Comparison of ENCODE assay signal across 1 cellular context in the genomic region with DNA sequence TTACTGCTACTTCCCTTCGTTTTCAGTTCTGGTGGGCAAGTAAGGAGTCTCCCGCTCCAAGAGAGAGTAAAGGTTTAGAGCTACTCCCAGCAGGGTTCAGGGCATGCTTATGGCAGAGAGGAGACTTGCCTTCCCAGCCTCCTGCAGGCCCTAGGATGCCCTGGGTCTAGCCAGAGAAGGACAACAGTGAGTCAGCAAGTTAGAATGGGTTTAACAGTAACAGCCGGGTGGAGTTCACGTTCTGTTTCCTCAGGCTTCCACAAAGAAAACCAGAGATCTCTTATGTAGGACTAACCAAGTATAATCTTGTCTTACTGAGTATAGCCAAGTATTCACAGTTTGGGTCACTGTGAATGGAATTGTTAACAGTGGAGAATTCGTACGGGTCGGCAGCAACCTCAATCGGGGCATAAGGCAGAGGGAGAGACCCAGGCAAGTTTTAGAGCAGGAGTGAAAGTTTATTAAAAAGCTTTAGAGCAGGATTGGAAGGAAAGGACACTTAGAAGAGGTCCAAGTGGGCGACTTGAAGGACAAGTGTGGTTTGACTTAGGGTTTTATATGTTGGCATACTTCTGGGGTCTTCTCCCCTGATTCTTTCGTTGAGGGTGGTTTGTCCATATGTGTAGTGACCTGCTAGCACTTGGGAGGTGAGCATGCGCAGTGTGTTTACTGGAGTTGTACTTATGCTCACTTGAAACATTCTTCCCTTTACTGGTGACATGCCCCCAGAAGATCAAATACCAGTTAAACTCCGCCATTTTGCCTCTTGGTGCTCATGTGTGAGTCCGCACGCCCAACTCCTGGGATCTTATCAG.
TF ChIP-seq lines count a peak whose summit lies in the region.

No MANE protein-coding gene starts in this region.

TF ChIP-seq in K562, 482 proteins besides CTCF, POLR2A, EP300 and RAD21 (continued from another document and continues in another):
- TF ChIP-seq, protein P1, sequence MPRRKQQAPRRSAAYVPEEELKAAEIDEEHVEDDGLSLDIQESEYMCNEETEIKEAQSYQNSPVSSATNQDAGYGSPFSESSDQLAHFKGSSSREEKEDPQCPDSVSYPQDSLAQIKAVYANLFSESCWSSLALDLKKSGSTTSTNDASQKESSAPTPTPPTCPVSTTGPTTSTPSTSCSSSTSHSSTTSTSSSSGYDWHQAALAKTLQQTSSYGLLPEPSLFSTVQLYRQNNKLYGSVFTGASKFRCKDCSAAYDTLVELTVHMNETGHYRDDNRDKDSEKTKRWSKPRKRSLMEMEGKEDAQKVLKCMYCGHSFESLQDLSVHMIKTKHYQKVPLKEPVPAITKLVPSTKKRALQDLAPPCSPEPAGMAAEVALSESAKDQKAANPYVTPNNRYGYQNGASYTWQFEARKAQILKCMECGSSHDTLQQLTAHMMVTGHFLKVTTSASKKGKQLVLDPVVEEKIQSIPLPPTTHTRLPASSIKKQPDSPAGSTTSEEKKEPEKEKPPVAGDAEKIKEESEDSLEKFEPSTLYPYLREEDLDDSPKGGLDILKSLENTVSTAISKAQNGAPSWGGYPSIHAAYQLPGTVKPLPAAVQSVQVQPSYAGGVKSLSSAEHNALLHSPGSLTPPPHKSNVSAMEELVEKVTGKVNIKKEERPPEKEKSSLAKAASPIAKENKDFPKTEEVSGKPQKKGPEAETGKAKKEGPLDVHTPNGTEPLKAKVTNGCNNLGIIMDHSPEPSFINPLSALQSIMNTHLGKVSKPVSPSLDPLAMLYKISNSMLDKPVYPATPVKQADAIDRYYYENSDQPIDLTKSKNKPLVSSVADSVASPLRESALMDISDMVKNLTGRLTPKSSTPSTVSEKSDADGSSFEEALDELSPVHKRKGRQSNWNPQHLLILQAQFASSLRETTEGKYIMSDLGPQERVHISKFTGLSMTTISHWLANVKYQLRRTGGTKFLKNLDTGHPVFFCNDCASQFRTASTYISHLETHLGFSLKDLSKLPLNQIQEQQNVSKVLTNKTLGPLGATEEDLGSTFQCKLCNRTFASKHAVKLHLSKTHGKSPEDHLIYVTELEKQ (CRISPR knock-in tag; IDR thresholded peaks at IDR 0.05): no peak
- no peak for TF ChIP-seq ZNF79 (CRISPR knock-in tag; IDR thresholded peaks at IDR 0.05; ENCODE audit: low read depth)
- no peak for TF ChIP-seq RBM14 (IDR thresholded peaks at IDR 0.05; ENCODE audit: borderline replicate concordance, insufficient read depth, low read depth, low read length)
- TF ChIP-seq CBX8 (IDR thresholded peaks at IDR 0.05; ENCODE audit: borderline replicate concordance, extremely low read depth, low read depth, low read length, poor library complexity, severe bottlenecking): no peak
- TF ChIP-seq, protein P2, sequence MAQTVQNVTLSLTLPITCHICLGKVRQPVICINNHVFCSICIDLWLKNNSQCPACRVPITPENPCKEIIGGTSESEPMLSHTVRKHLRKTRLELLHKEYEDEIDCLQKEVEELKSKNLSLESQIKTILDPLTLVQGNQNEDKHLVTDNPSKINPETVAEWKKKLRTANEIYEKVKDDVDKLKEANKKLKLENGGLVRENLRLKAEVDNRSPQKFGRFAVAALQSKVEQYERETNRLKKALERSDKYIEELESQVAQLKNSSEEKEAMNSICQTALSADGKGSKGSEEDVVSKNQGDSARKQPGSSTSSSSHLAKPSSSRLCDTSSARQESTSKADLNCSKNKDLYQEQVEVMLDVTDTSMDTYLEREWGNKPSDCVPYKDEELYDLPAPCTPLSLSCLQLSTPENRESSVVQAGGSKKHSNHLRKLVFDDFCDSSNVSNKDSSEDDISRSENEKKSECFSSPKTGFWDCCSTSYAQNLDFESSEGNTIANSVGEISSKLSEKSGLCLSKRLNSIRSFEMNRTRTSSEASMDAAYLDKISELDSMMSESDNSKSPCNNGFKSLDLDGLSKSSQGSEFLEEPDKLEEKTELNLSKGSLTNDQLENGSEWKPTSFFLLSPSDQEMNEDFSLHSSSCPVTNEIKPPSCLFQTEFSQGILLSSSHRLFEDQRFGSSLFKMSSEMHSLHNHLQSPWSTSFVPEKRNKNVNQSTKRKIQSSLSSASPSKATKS (CRISPR knock-in tag; IDR thresholded peaks at IDR 0.05): no peak
- no peak for TF ChIP-seq NEUROD1 (IDR thresholded peaks at IDR 0.05; ENCODE audit: borderline replicate concordance, low read depth, low read length, partially characterized antibody)
- no peak for TF ChIP-seq FOS (IDR thresholded peaks at IDR 0.05; ENCODE audit: extremely low read depth, insufficient read length)
- TF ChIP-seq, protein P3, sequence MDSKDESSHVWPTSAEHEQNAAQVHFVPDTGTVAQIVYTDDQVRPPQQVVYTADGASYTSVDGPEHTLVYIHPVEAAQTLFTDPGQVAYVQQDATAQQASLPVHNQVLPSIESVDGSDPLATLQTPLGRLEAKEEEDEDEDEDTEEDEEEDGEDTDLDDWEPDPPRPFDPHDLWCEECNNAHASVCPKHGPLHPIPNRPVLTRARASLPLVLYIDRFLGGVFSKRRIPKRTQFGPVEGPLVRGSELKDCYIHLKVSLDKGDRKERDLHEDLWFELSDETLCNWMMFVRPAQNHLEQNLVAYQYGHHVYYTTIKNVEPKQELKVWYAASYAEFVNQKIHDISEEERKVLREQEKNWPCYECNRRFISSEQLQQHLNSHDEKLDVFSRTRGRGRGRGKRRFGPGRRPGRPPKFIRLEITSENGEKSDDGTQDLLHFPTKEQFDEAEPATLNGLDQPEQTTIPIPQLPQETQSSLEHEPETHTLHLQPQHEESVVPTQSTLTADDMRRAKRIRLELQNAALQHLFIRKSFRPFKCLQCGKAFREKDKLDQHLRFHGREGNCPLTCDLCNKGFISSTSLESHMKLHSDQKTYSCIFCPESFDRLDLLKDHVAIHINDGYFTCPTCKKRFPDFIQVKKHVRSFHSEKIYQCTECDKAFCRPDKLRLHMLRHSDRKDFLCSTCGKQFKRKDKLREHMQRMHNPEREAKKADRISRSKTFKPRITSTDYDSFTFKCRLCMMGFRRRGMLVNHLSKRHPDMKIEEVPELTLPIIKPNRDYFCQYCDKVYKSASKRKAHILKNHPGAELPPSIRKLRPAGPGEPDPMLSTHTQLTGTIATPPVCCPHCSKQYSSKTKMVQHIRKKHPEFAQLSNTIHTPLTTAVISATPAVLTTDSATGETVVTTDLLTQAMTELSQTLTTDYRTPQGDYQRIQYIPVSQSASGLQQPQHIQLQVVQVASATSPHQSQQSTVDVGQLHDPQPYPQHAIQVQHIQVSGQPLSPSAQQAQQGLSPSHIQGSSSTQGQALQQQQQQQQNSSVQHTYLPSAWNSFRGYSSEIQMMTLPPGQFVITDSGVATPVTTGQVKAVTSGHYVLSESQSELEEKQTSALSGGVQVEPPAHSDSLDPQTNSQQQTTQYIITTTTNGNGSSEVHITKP (IDR thresholded peaks at IDR 0.05; ENCODE audit: partially characterized antibody): peak; percentile 94
- no peak for TF ChIP-seq ZNF551 (CRISPR knock-in tag; IDR thresholded peaks at IDR 0.05)
- TF ChIP-seq ESRRB (CRISPR knock-in tag; IDR thresholded peaks at IDR 0.05; ENCODE audit: borderline replicate concordance): no peak
- TF ChIP-seq RFX1 (IDR thresholded peaks at IDR 0.05): no peak
- TF ChIP-seq FOSL1 (tag; conservative IDR thresholded peaks at IDR 0.05): peak; percentile 66
- 0 out of 2 replicates have a peak, but pooled peaks have one; percentile 13 for TF ChIP-seq SUPT5H (IDR thresholded peaks at IDR 0.05)
- TF ChIP-seq, protein P4, sequence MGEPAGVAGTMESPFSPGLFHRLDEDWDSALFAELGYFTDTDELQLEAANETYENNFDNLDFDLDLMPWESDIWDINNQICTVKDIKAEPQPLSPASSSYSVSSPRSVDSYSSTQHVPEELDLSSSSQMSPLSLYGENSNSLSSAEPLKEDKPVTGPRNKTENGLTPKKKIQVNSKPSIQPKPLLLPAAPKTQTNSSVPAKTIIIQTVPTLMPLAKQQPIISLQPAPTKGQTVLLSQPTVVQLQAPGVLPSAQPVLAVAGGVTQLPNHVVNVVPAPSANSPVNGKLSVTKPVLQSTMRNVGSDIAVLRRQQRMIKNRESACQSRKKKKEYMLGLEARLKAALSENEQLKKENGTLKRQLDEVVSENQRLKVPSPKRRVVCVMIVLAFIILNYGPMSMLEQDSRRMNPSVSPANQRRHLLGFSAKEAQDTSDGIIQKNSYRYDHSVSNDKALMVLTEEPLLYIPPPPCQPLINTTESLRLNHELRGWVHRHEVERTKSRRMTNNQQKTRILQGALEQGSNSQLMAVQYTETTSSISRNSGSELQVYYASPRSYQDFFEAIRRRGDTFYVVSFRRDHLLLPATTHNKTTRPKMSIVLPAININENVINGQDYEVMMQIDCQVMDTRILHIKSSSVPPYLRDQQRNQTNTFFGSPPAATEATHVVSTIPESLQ (CRISPR knock-in tag; IDR thresholded peaks at IDR 0.05): no peak
- no peak for TF ChIP-seq SMAD2 (IDR thresholded peaks at IDR 0.05; ENCODE audit: low read depth, low read length)
- TF ChIP-seq, protein P5, sequence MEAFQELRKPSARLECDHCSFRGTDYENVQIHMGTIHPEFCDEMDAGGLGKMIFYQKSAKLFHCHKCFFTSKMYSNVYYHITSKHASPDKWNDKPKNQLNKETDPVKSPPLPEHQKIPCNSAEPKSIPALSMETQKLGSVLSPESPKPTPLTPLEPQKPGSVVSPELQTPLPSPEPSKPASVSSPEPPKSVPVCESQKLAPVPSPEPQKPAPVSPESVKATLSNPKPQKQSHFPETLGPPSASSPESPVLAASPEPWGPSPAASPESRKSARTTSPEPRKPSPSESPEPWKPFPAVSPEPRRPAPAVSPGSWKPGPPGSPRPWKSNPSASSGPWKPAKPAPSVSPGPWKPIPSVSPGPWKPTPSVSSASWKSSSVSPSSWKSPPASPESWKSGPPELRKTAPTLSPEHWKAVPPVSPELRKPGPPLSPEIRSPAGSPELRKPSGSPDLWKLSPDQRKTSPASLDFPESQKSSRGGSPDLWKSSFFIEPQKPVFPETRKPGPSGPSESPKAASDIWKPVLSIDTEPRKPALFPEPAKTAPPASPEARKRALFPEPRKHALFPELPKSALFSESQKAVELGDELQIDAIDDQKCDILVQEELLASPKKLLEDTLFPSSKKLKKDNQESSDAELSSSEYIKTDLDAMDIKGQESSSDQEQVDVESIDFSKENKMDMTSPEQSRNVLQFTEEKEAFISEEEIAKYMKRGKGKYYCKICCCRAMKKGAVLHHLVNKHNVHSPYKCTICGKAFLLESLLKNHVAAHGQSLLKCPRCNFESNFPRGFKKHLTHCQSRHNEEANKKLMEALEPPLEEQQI (IDR thresholded peaks at IDR 0.05): no peak
- TF ChIP-seq, protein P6, sequence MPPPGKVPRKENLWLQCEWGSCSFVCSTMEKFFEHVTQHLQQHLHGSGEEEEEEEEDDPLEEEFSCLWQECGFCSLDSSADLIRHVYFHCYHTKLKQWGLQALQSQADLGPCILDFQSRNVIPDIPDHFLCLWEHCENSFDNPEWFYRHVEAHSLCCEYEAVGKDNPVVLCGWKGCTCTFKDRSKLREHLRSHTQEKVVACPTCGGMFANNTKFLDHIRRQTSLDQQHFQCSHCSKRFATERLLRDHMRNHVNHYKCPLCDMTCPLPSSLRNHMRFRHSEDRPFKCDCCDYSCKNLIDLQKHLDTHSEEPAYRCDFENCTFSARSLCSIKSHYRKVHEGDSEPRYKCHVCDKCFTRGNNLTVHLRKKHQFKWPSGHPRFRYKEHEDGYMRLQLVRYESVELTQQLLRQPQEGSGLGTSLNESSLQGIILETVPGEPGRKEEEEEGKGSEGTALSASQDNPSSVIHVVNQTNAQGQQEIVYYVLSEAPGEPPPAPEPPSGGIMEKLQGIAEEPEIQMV (tag; conservative IDR thresholded peaks at IDR 0.05; ENCODE audit: low read depth): peak; percentile 83
- no peak for TF ChIP-seq ZNF354B (CRISPR knock-in tag; IDR thresholded peaks at IDR 0.05)
- 0 out of 4 replicates have a peak, but pooled peaks of 1 of the 2 experiments have one; percentile 59 for TF ChIP-seq SRF (CRISPR knock-in tag; IDR thresholded peaks at IDR 0.05)
- TF ChIP-seq, protein P7, sequence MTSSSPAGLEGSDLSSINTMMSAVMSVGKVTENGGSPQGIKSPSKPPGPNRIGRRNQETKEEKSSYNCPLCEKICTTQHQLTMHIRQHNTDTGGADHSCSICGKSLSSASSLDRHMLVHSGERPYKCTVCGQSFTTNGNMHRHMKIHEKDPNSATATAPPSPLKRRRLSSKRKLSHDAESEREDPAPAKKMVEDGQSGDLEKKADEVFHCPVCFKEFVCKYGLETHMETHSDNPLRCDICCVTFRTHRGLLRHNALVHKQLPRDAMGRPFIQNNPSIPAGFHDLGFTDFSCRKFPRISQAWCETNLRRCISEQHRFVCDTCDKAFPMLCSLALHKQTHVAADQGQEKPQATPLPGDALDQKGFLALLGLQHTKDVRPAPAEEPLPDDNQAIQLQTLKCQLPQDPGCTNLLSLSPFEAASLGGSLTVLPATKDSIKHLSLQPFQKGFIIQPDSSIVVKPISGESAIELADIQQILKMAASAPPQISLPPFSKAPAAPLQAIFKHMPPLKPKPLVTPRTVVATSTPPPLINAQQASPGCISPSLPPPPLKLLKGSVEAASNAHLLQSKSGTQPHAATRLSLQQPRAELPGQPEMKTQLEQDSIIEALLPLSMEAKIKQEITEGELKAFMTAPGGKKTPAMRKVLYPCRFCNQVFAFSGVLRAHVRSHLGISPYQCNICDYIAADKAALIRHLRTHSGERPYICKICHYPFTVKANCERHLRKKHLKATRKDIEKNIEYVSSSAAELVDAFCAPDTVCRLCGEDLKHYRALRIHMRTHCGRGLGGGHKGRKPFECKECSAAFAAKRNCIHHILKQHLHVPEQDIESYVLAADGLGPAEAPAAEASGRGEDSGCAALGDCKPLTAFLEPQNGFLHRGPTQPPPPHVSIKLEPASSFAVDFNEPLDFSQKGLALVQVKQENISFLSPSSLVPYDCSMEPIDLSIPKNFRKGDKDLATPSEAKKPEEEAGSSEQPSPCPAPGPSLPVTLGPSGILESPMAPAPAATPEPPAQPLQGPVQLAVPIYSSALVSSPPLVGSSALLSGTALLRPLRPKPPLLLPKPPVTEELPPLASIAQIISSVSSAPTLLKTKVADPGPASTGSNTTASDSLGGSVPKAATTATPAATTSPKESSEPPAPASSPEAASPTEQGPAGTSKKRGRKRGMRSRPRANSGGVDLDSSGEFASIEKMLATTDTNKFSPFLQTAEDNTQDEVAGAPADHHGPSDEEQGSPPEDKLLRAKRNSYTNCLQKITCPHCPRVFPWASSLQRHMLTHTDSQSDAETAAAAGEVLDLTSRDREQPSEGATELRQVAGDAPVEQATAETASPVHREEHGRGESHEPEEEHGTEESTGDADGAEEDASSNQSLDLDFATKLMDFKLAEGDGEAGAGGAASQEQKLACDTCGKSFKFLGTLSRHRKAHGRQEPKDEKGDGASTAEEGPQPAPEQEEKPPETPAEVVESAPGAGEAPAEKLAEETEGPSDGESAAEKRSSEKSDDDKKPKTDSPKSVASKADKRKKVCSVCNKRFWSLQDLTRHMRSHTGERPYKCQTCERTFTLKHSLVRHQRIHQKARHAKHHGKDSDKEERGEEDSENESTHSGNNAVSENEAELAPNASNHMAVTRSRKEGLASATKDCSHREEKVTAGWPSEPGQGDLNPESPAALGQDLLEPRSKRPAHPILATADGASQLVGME (CRISPR knock-in tag; IDR thresholded peaks at IDR 0.05): no peak
- 0 out of 2 replicates have a peak, but pooled peaks have one; percentile 49 for TF ChIP-seq BRD4 (IDR thresholded peaks at IDR 0.05)
- no peak; the same call in 1 of the 2 replicates for TF ChIP-seq TEAD4 (IDR thresholded peaks at IDR 0.05; ENCODE audit: low read length)
- 0 out of 2 replicates have a peak, but pooled peaks have one; percentile 19 for TF ChIP-seq TEAD4 (CRISPR knock-in tag; IDR thresholded peaks at IDR 0.05; ENCODE audit: borderline replicate concordance)
- TF ChIP-seq NCOR1 (IDR thresholded peaks at IDR 0.05): peak; percentile 54
- TF ChIP-seq TBP (optimal IDR thresholded peaks at IDR 0.05; ENCODE audit: low read depth, low read length): peak; percentile 30
- TF ChIP-seq ZNF143 (CRISPR knock-in tag; IDR thresholded peaks at IDR 0.05): no peak
- no peak for TF ChIP-seq PHF20 (IDR thresholded peaks at IDR 0.05; ENCODE audit: partially characterized antibody)
- TF ChIP-seq ZNF561 (CRISPR knock-in tag; conservative IDR thresholded peaks at IDR 0.05): 0 out of 2 replicates have a peak, but pooled peaks have one; percentile 36
- TF ChIP-seq ZNF436 (CRISPR knock-in tag; IDR thresholded peaks at IDR 0.05): no peak
- no peak for TF ChIP-seq RBM22 (IDR thresholded peaks at IDR 0.05; ENCODE audit: low read depth, low read length, poor library complexity, severe bottlenecking)
